ENCODE assay signal across 24 cellular contexts in the genomic region with DNA sequence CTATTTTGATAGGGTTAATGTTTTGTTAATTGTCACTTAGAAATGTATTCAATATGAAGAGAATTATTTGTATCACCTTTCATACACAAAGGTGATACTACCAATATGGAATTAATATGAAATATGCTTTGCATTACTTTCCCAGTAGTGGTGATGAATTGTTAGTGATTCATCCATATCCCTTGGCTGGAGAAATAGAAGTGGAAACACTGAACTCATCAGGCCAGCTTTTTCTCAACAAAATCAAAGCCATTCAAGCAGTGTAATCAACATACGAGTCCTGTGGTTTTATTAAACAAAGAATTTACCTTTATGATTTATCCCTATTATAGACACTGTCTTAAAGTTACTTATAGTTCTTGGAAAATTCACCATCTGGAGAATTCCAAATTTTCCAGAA.
"Had no signal": no experiment of that assay in that cellular context is flagged by ENCODE, and none has a peak within 500 bp of the region (broad histone marks: within the 10 kb centered on the region; RNA-seq: fewer than 3 reads in every experiment).

No MANE protein-coding gene starts in this region.

- H3K4me1 ChIP-seq: body of pancreas, esophagus muscularis mucosa, thyroid gland, upper lobe of right lung had no signal

- H3K4me3 ChIP-seq: body of pancreas, esophagus muscularis mucosa, ovary, thyroid gland, upper lobe of right lung had no signal

- H3K27ac ChIP-seq: body of pancreas, esophagus muscularis mucosa, neutrophil, ovary, thyroid gland, upper lobe of right lung had no signal

- H3K36me3 ChIP-seq: esophagus muscularis mucosa, neutrophil, ovary, thyroid gland, upper lobe of right lung had no signal

- H3K27me3 ChIP-seq: body of pancreas, esophagus muscularis mucosa, neutrophil, ovary, thyroid gland, upper lobe of right lung had no signal

- DNase-seq: activated CD4-positive, alpha-beta T cell treated with anti-CD3 and anti-CD28 coated beads for 1 hour; activated CD4-positive, alpha-beta T cell treated with anti-CD3 and anti-CD28 coated beads, Interleukin-2, amount 50 U/mL, for 1 hour; activated naive CD4-positive, alpha-beta T cell treated with Interleukin-2 at 50 U/mL for 16 hours; activated naive CD8-positive, alpha-beta T cell treated with anti-CD3 and anti-CD28 coated beads for 36 hours; activated T-cell treated with anti-CD3 and anti-CD28 coated beads, Interleukin-2, amount 50 U/mL, for 24 hours; amniotic stem cell; body of pancreas; caudate nucleus; dermis blood vessel endothelial cell; effector memory CD4-positive, alpha-beta T cell; glutamatergic neuron; hippocampal formation; ovary; right cardiac atrium; stimulated activated CD4-positive, alpha-beta T cell treated with anti-CD3 and anti-CD28 coated beads, Interleukin-12 subunit alpha, Interleukin-12 subunit beta, amount 100 ng/mL, for 4 hours; stimulated activated CD4-positive, alpha-beta T cell treated with anti-CD3 and anti-CD28 coated beads, Interleukin-4, amount 100 ng/mL, for 4 hours; stimulated activated naive CD8-positive, alpha-beta T cell treated with anti-CD3 and anti-CD28 coated beads, Interleukin-15, Interleukin-2, amounts not matched to agents 100 U/mL and 50 U/mL, for 24 hours; substantia nigra; T-helper 9 cell; thyroid gland; upper lobe of right lung had no signal

- H3K9me3 ChIP-seq: body of pancreas, esophagus muscularis mucosa, neutrophil, ovary, thyroid gland, upper lobe of right lung had no signal

- ATAC-seq: activated T-helper 17 cell treated with anti-CD3 and anti-CD28 coated beads, Interleukin-2, amount 50 U/mL, for 72 hours; body of pancreas; right cardiac atrium; stimulated activated naive CD8-positive, alpha-beta T cell treated with anti-CD3 and anti-CD28 coated beads, Interleukin-15, Interleukin-2, amounts not matched to agents 100 U/mL and 50 U/mL, for 24 hours; upper lobe of right lung had no signal
